8 cellular contexts compared by ENCODE assay signal in genomic region chr22:43187171-43188099, GRCh38. TPM values are rescaled to one million over a fixed set of nuclear protein-coding genes. Genes with fewer than 3 reads are reported as not detected.
A peak's percentile ranks its signal among the peaks of the same experiment; 100 is the strongest.
DNase-seq lines count a peak whose midpoint lies in the region; ATAC-seq, FAIRE-seq and TF ChIP-seq lines count a peak whose summit lies in the region.

No MANE protein-coding gene starts in this region.

- H3K27ac ChIP-seq in VCaP (peak overlapping the region; percentile 96), breast epithelium (peak overlapping the region; percentile 87 to 93), small intestine (ENCODE audit: low read depth in 1 of 2, low read length in 1 of 2) (peak overlapping the region; percentile 89 to 94)

- no peaks in the 10 kb centered on the region for H3K4me1 ChIP-seq in breast epithelium
- H3K4me1 ChIP-seq in small intestine (ENCODE audit: control insufficient read depth in 2 of 2, insufficient read depth in 1 of 2, low read depth in 1 of 2, low read length in 1 of 2) = peaks cover 0 to 4% of the 10 kb centered on the region in 2 donors

- no peak for TF ChIP-seq POLR2A in breast epithelium (IDR thresholded peaks at IDR 0.05)

- TF ChIP-seq CTCF in AG09309 (IDR thresholded peaks at IDR 0.05; ENCODE audit: control insufficient read depth, insufficient read depth, low read depth, low read length, missing control alignments) (peak; percentile 54), VCaP (conservative IDR thresholded peaks at IDR 0.05) (peak; percentile 86), breast epithelium (IDR thresholded peaks at IDR 0.05) (peak in 2 of 3 donors; percentile 41 to 48)

- H3K4me3 ChIP-seq in AG09309 (ENCODE audit: control insufficient read depth, low read depth, low read length) (peak overlapping the region; percentile 55), breast epithelium (peak overlapping the region; percentile 48 to 87 (median 86)), small intestine (ENCODE audit: low read depth in 1 of 2, low read length in 2 of 2) (peak overlapping the region in 1 of 2 donors; percentile 75)

- peak; percentile 87 for ATAC-seq in GM18909 (IDR thresholded peaks at IDR 0.05; ENCODE audit: poor library complexity, unreplicated experiment)
- peak; percentile 78 for ATAC-seq in HG03139 (IDR thresholded peaks at IDR 0.05; ENCODE audit: unreplicated experiment)

- H3K36me3 ChIP-seq in breast epithelium = no peaks in the 10 kb centered on the region
- H3K36me3 ChIP-seq in small intestine (ENCODE audit: control insufficient read depth in 2 of 2, insufficient read depth in 2 of 2, low read length in 2 of 2) = no peaks in the 10 kb centered on the region

- 2 to 4% (median 4%) methylated on average over 24 to 62 of the region's 86 CpGs for WGBS in small intestine, 3 donors

- DNase-seq in AG09309 (ENCODE audit: low read depth) (peak; percentile 73), NCI-H2196 (lab: John Stamatoyannopoulos, UW; ENCODE audit: unreplicated experiment) (peak; percentile 97), breast epithelium (ENCODE audit: low spot score in 2 of 2) (peak; percentile 94 to 95), iPS-NIHi7 (ENCODE audit: extremely low spot score) (peak; percentile 98), small intestine (peak; percentile 96)

- H3K27me3 ChIP-seq in breast epithelium (no peaks in the 10 kb centered on the region), small intestine (ENCODE audit: control insufficient read depth in 2 of 2, insufficient read depth in 2 of 2, low read length in 2 of 2) (no peaks in the 10 kb centered on the region)

- no peaks in the 10 kb centered on the region for H3K9me3 ChIP-seq in breast epithelium
- no peaks in the 10 kb centered on the region for H3K9me3 ChIP-seq in small intestine (ENCODE audit: control insufficient read depth, low read depth)

- FAIRE-seq in small intestine (lab: Jason Lieb, UNC) = no peak

- intact Hi-C loops in breast epithelium (cut with DNase I; ENCODE audit: low total_unique reads) = no loop called here

RNA-seq across cellular contexts. Expression of gene TTLL12, which starts 0.5 kb away (rescaled TPM):
- total RNA-seq in breast epithelium = 10 to 100 TPM; 25.9 to 36.0 (median 31.4) TPM
- polyA plus RNA-seq in small intestine = 10 to 100 TPM; 19.7 to 60.6 (median 22.2) TPM

RNA-seq across cellular contexts. Expression of gene TSPO, which starts 36.1 kb away (rescaled TPM):
- 100 to 1,000 TPM; 250 to 468 (median 284) TPM for total RNA-seq in breast epithelium
- polyA plus RNA-seq in small intestine = 100 to 1,000 TPM; 222 to 375 (median 263) TPM

RNA-seq across cellular contexts. Expression of gene MCAT, which starts 44.2 kb away (rescaled TPM):
- total RNA-seq in breast epithelium = 10 to 100 TPM; 18.6 to 31.1 (median 26.2) TPM
- polyA plus RNA-seq in small intestine = 10 to 100 TPM in 2 of 3 donors, 1 to 10 TPM in 1; 9.8 to 25.7 (median 11.6) TPM
